ENCODE assay signal across 2 cellular contexts in genomic region chr1:244339776-244340175, GRCh38.
TF ChIP-seq lines count a peak whose summit lies in the region.

No MANE protein-coding gene starts in this region.

TF ChIP-seq in A549, 52 proteins besides CTCF, POLR2A, EP300 and RAD21 (continued from another document):
- TF ChIP-seq MAX (IDR thresholded peaks at IDR 0.05) (no peak), HOXA7 (CRISPR knock-in tag; IDR thresholded peaks at IDR 0.05) (no peak), RNF2 (IDR thresholded peaks at IDR 0.05; ENCODE audit: borderline replicate concordance, low read depth) (no peak)

TF ChIP-seq in GM23338, 12 proteins besides CTCF, POLR2A, EP300 and RAD21 (continued from another document):
- TF ChIP-seq REST (IDR thresholded peaks at IDR 0.05; ENCODE audit: unreplicated experiment), result no peak
